Comparison of ENCODE assay signal across 19 cellular contexts in the genomic region with DNA sequence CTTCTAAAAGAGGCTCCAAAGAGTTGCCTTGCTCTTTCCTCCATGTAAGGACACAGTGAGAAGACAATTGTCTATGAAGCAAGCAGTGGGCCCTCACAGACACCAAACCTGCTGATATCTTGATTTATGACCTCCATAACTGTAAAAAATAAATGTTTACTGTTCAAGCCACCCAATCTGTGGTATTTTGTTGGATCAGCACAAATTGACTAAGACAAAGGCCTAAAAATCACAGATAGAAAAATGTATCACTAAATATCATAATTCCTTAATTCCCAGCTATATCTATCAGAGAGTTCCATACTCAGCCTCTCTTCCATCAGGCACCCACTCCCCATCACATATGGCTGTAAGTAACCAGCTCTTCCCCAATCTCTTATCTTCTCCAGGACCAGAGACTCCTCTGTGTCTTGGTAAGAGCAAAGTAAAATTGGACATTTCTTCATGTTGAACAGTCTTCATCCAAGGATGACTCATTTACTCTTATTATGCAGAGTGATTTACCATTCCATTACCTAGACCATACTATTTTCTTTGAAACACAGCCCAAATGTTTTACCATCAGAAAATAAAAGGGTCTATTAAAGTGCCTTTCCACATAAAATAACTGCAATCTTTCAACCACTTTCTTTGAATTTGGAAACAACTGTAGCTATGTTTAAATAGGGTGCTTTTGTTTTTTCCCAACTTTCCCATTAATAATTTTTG.
A peak's percentile ranks its signal among the peaks of the same experiment; 100 is the strongest.
DNase-seq lines count a peak whose midpoint lies in the region; ATAC-seq, FAIRE-seq and TF ChIP-seq lines count a peak whose summit lies in the region.
"Had no signal": no experiment of that assay in that cellular context is flagged by ENCODE, and none has a peak within 500 bp of the region (broad histone marks: within the 10 kb centered on the region; RNA-seq: fewer than 3 reads in every experiment).

No MANE protein-coding gene starts in this region.

- H3K4me3 ChIP-seq in PC-3 (ENCODE audit: low read length) (no peak overlapping the region), K562 (no peak overlapping the region), skeletal muscle satellite cell (ENCODE audit: low read length) (no peak overlapping the region)
- H3K4me3 ChIP-seq: SJSA1 had no signal

- H3K4me2 ChIP-seq in PC-3 (ENCODE audit: low read length) (no peak overlapping the region), K562 (ENCODE audit: insufficient read depth, low read length) (no peak overlapping the region), skeletal muscle satellite cell (ENCODE audit: low read length) (peak overlapping the region; percentile 15)

- H3K9ac ChIP-seq in PC-3 (ENCODE audit: low read length) = peak overlapping the region; percentile 8; the same call in 1 of the 2 replicates
- H3K9ac ChIP-seq in K562 (ENCODE audit: insufficient read depth in 1 of 2, low read depth in 2 of 2, low read length in 2 of 2) = no peak overlapping the region
- H3K9ac ChIP-seq in skeletal muscle satellite cell (ENCODE audit: low read depth, low read length) = no peak overlapping the region

- ATAC-seq in PC-3 = peak; percentile 31; the same call in 1 of the 2 replicates
- no peak for ATAC-seq in K562
- ATAC-seq: CD8-positive, alpha-beta T cell had no signal

- CTCF ChIA-PET in PC-3 (lab: Charles Lee) = no interaction called here
- CTCF ChIA-PET in K562 (lab: Yijun Ruan, JAX; ENCODE audit: low intra/inter-chr PET ratio) = no interaction called here

- H3K79me2 ChIP-seq in PC-3 (ENCODE audit: low read length) (no peaks in the 10 kb centered on the region), K562 (ENCODE audit: control insufficient read depth, insufficient read depth, low read length) (no peaks in the 10 kb centered on the region)

- BruUV-seq in PC-3 (replicated peaks; lab: Mats Ljungman, UMichigan) = no TSS peak
- no TSS peak for BruUV-seq in K562 (replicated peaks; lab: Mats Ljungman, UMichigan)

- H3K27ac ChIP-seq in PC-3 (ENCODE audit: low read length) = peak overlapping the region; percentile 38
- H3K27ac ChIP-seq in K562 (ENCODE audit: extremely low read depth, low read depth, low read length) = no peak overlapping the region
- H3K27ac ChIP-seq: SJSA1 had no signal

- H3K4me1 ChIP-seq in PC-3 (ENCODE audit: insufficient read depth, low read length) (peaks cover 7% of the 10 kb centered on the region; the same call in 1 of the 2 replicates), K562 (replicated peaks in 1 of 2; ENCODE audit: control insufficient read depth in 2 of 2, insufficient read depth in 2 of 2, low read length in 2 of 2) (no peaks in the 10 kb centered on the region), skeletal muscle satellite cell (ENCODE audit: control insufficient read depth, insufficient read depth, low read length) (peaks cover 12% of the 10 kb centered on the region)

- intact Hi-C loops in PC-3 (cut with micrococcal nuclease) (no loop called here), K562 (cut with micrococcal nuclease) (no loop called here)

- no peak for FAIRE-seq in K562 (lab: Jason Lieb, UNC)
- FAIRE-seq: GM12891, GM18507, H1 had no signal

- TF ChIP-seq POLR2A in K562 (conservative IDR thresholded peaks at IDR 0.05) = no peak

- POLR2A ChIA-PET in PC-3 (lab: Charles Lee; ENCODE audit: unreplicated experiment) (no interaction called here), K562 (lab: Yijun Ruan, JAX) (no interaction called here)

- H4K20me1 ChIP-seq in PC-3 (ENCODE audit: low read length) = no peaks in the 10 kb centered on the region
- H4K20me1 ChIP-seq in K562 (replicated peaks; ENCODE audit: control insufficient read depth, insufficient read depth, low read length) = no peaks in the 10 kb centered on the region

- peak; percentile 11 for DNase-seq in EH (ENCODE audit: low read depth)
- DNase-seq in PC-3 = no peak
- DNase-seq in K562 (ENCODE audit: extremely low read depth in 1 of 4, low spot score in 3 of 4) = no peak
- DNase-seq in activated CD8-positive, alpha-beta memory T cell treated with anti-CD3 and anti-CD28 coated beads for 24 hours = no peak
- DNase-seq in NCI-H1436 (lab: John Stamatoyannopoulos, UW) = no peak
- DNase-seq in COLO668 (lab: John Stamatoyannopoulos, UW; ENCODE audit: unreplicated experiment) = no peak
- DNase-seq: CD8-positive, alpha-beta T cell; DMS79 treated with DMSO at 0.1 percent for 48 hours; GDM1; NCI-H1417 treated with DMSO at 0.1 percent for 48 hours; NCI-H2029; NCI-H2171; NCI-H446 treated with DMSO at 0.1 percent for 48 hours; NCI-H748 treated with DMSO at 0.1 percent for 48 hours had no signal

- TF ChIP-seq CTCF in PC-3 (conservative IDR thresholded peaks at IDR 0.05; ENCODE audit: low read depth, low read length) = no peak
- TF ChIP-seq CTCF in K562 (IDR thresholded peaks at IDR 0.05 in 2 of 3, conservative IDR thresholded peaks at IDR 0.05 in 1 of 3; ENCODE audit: insufficient read depth in 2 of 3, low read depth in 1 of 3, low read length in 3 of 3) = no peak

- H3K27me3 ChIP-seq in PC-3 (ENCODE audit: low read length) (no peaks in the 10 kb centered on the region), K562 (ENCODE audit: control insufficient read depth in 2 of 2, insufficient read depth in 2 of 2, low read length in 2 of 2) (no peaks in the 10 kb centered on the region), skeletal muscle satellite cell (ENCODE audit: control insufficient read depth, insufficient read depth, low read length) (no peaks in the 10 kb centered on the region)
- H3K27me3 ChIP-seq: SJSA1 had no signal

- no peaks in the 10 kb centered on the region for H3K9me2 ChIP-seq in PC-3 (replicated peaks; ENCODE audit: low read length)

- H3F3A ChIP-seq in PC-3 (ENCODE audit: low read length, unreplicated experiment) = no peaks in the 10 kb centered on the region

- H3K36me3 ChIP-seq in PC-3 (ENCODE audit: low read depth, low read length) (no peaks in the 10 kb centered on the region), K562 (ENCODE audit: control insufficient read depth, insufficient read depth, low read length) (no peaks in the 10 kb centered on the region), skeletal muscle satellite cell (ENCODE audit: insufficient read depth, low read length) (no peaks in the 10 kb centered on the region)
- H3K36me3 ChIP-seq: SJSA1 had no signal

- no peak for TF ChIP-seq EP300 in K562 (IDR thresholded peaks at IDR 0.05; ENCODE audit: low read length)

- H3K9me1 ChIP-seq in K562 (ENCODE audit: control insufficient read depth, insufficient read depth, low read length) = no peaks in the 10 kb centered on the region

- no peak overlapping the region for H2AFZ ChIP-seq in PC-3 (ENCODE audit: low read length)
- H2AFZ ChIP-seq in K562 (ENCODE audit: low read depth, low read length) = no peak overlapping the region

- in situ Hi-C loops in K562 (cut with MboI) = no loop called here

- H3K9me3 ChIP-seq in PC-3 (ENCODE audit: low read length) (0 out of 2 replicates have a peak, but pooled peaks cover 3% of the 10 kb centered on the region), K562 (replicated peaks; ENCODE audit: control insufficient read depth, insufficient read depth, low read depth, low read length) (no peaks in the 10 kb centered on the region), skeletal muscle satellite cell (replicated peaks; ENCODE audit: low read length) (no peaks in the 10 kb centered on the region)
- H3K9me3 ChIP-seq: SJSA1 had no signal

- TF ChIP-seq RAD21 in K562 (CRISPR knock-in tag; conservative IDR thresholded peaks at IDR 0.05 in 1 of 2, IDR thresholded peaks at IDR 0.05 in 1 of 2) = no peak

TF ChIP-seq in K562, 482 proteins besides CTCF, POLR2A, EP300 and RAD21:
- TF ChIP-seq MAFK (IDR thresholded peaks at IDR 0.05; ENCODE audit: low read length) = 0 out of 2 replicates have a peak, but pooled peaks have one; percentile 16
- TF ChIP-seq ZNF316 (IDR thresholded peaks at IDR 0.05) = peak; percentile 42; the same call in 1 of the 2 replicates
- TF ChIP-seq SMAD3 (CRISPR knock-in tag; conservative IDR thresholded peaks at IDR 0.05) = no peak
- peak; percentile 25; the same call in 1 of the 2 replicates for TF ChIP-seq MAFF (IDR thresholded peaks at IDR 0.05; ENCODE audit: low read length)
- no peak for TF ChIP-seq CHD4 (IDR thresholded peaks at IDR 0.05; ENCODE audit: insufficient read depth, insufficient replicate concordance, low read depth, low read length, poor library complexity, severe bottlenecking)
- no peak for TF ChIP-seq HMG20A (CRISPR knock-in tag; conservative IDR thresholded peaks at IDR 0.05)
